In genomic region chr2:96353032-96353561, GRCh38 we compare ENCODE assay signal across 10 cellular contexts. TPM values are rescaled to one million over a fixed set of nuclear protein-coding genes. Genes with fewer than 3 reads are reported as not detected.
DNase-seq lines count a peak whose midpoint lies in the region; ATAC-seq and TF ChIP-seq lines count a peak whose summit lies in the region.
"Had no signal": no experiment of that assay in that cellular context is flagged by ENCODE, and none has a peak within 500 bp of the region (broad histone marks: within the 10 kb centered on the region; RNA-seq: fewer than 3 reads in every experiment).

No MANE protein-coding gene starts in this region.

- TF ChIP-seq CTCF in HFFc6 (IDR thresholded peaks at IDR 0.05) (no peak), spleen (IDR thresholded peaks at IDR 0.05 in 8 of 11, conservative IDR thresholded peaks at IDR 0.05 in 3 of 11) (no peak)

- intact Hi-C loops in cardiac septum (cut with DNase I) (no loop called here), spleen (cut with DNase I; ENCODE audit: low total_unique reads) (no loop called here)

- WGBS in spleen, 5 donors: 62 to 75% (median 70%) methylated on average over 9 of the region's 9 CpGs

- H3K27ac ChIP-seq in spleen: peak overlapping the region in 7 of 8 donors; percentile 16 to 76 (median 58)
- H3K27ac ChIP-seq: cardiac muscle cell had no signal

- H3K27me3 Mint-ChIP-seq in HFFc6 (ENCODE audit: insufficient read depth): no peaks in the 10 kb centered on the region
- H3K27me3 Mint-ChIP-seq in activated T-cell treated with anti-CD3 and anti-CD28 coated beads, Interleukin-2, amount 50 U/mL, for 72 hours (ENCODE audit: low read depth): no peaks in the 10 kb centered on the region

- H3K27me3 ChIP-seq in spleen (replicated peaks in 1 of 7): no peaks in the 10 kb centered on the region
- H3K27me3 ChIP-seq: cardiac muscle cell had no signal

- no peak for DNase-seq in HFFc6
- peak; percentile 62 for DNase-seq in RPMI7951 (ENCODE audit: low read depth)
- DNase-seq in cardiac septum (ENCODE audit: low spot score): peak; percentile 80
- no peak for DNase-seq in spleen
- DNase-seq in ecto neural progenitor cell (ENCODE audit: low spot score): no peak
- DNase-seq in RPMI8226: no peak
- no peak for DNase-seq in activated T-cell treated with anti-CD3 and anti-CD28 coated beads, Interleukin-2, amount 50 U/mL, for 72 hours
- DNase-seq: islet precursor cell had no signal

- no peak for TF ChIP-seq POLR2A in spleen (IDR thresholded peaks at IDR 0.05)

- peaks cover 12% of the 10 kb centered on the region; the same call in 1 of the 2 replicates for H3K36me3 Mint-ChIP-seq in HFFc6 (ENCODE audit: low read depth)
- H3K36me3 Mint-ChIP-seq in activated T-cell treated with anti-CD3 and anti-CD28 coated beads, Interleukin-2, amount 50 U/mL, for 72 hours (ENCODE audit: insufficient read depth in 2 of 2): peaks cover 16 to 55% of the 10 kb centered on the region in 2 donors

- no peak for ATAC-seq in HG03095 (IDR thresholded peaks at IDR 0.05; ENCODE audit: unreplicated experiment)
- ATAC-seq in activated T-cell treated with anti-CD3 and anti-CD28 coated beads, Interleukin-2, amount 50 U/mL, for 72 hours (replicated peaks in 1 of 2): no peak

- peak overlapping the region; percentile 14; the same call in 1 of the 2 replicates for H3K4me3 Mint-ChIP-seq in HFFc6
- H3K4me3 Mint-ChIP-seq in activated T-cell treated with anti-CD3 and anti-CD28 coated beads, Interleukin-2, amount 50 U/mL, for 72 hours: no peak overlapping the region

- peaks cover 20% of the 10 kb centered on the region; the same call in 1 of the 2 replicates for H3K4me1 Mint-ChIP-seq in HFFc6 (ENCODE audit: low read depth)
- H3K4me1 Mint-ChIP-seq in activated T-cell treated with anti-CD3 and anti-CD28 coated beads, Interleukin-2, amount 50 U/mL, for 72 hours (ENCODE audit: low read depth): no peaks in the 10 kb centered on the region

- H3K4me3 ChIP-seq in spleen: no peak overlapping the region
- H3K4me3 ChIP-seq: cardiac muscle cell had no signal

- no peaks in the 10 kb centered on the region for H3K9me3 ChIP-seq in spleen

- H3K9me3 Mint-ChIP-seq in HFFc6: no peaks in the 10 kb centered on the region
- H3K9me3 Mint-ChIP-seq in activated T-cell treated with anti-CD3 and anti-CD28 coated beads, Interleukin-2, amount 50 U/mL, for 72 hours: no peaks in the 10 kb centered on the region

- H3K27ac Mint-ChIP-seq in HFFc6: peak overlapping the region; percentile 60
- H3K27ac Mint-ChIP-seq in activated T-cell treated with anti-CD3 and anti-CD28 coated beads, Interleukin-2, amount 50 U/mL, for 72 hours: no peak overlapping the region

- peaks cover 0 to 96% (median 0%) of the 10 kb centered on the region in 6 donors for H3K36me3 ChIP-seq in spleen
- H3K36me3 ChIP-seq: cardiac muscle cell had no signal

- peaks cover 0 to 21% (median 12%) of the 10 kb centered on the region in 6 donors for H3K4me1 ChIP-seq in spleen

RNA-seq across cellular contexts. Expression of gene NCAPH, which starts 17.5 kb away (rescaled TPM):
- total RNA-seq in HFFc6 (2021; fragmentation: NEBNext Ultra II Directional; extraction: Animal tissue kit (Norgen Biotek cat#: 25700)): 10 to 100 TPM; 10.8 to 25.4 (median 24.0) TPM
- 58.5 and 69.2 TPM in 2 replicates for total RNA-seq in RPMI7951 (2014; rRNA removed; shearing (Covaris generic))
- total RNA-seq in cardiac septum (0.32 TPM), spleen (1 to 10 TPM; 3.0 to 8.9 (median 5.0) TPM)
- polyA plus RNA-seq in spleen: 1 to 10 TPM in 2 of 3 donors, under 1 TPM in 1; 0.83 to 6.0 (median 4.5) TPM
- 10 to 100 TPM; 82.2 to 86.2 TPM for total RNA-seq in activated T-cell treated with anti-CD3 and anti-CD28 coated beads, Interleukin-2, amount 50 U/mL, for 72 hours

RNA-seq across cellular contexts. Expression of gene ITPRIPL1, which starts 28.0 kb away (rescaled TPM):
- total RNA-seq in HFFc6 (2021; fragmentation: NEBNext Ultra II Directional; extraction: Animal tissue kit (Norgen Biotek cat#: 25700)): 1 to 10 TPM in 2 of 6 experiments, under 1 TPM in 4; 0.55 to 1.2 (median 0.94) TPM
- 14.5 and 15.9 TPM in 2 replicates for total RNA-seq in RPMI7951 (2014; rRNA removed; shearing (Covaris generic))
- total RNA-seq in cardiac septum (0.83 TPM), spleen (1 to 10 TPM; 2.9 to 6.6 (median 4.4) TPM)
- polyA plus RNA-seq in spleen: 1 to 10 TPM in 1 of 3 donors, under 1 TPM in 2; 0.80 to 1.4 (median 0.90) TPM
- total RNA-seq in activated T-cell treated with anti-CD3 and anti-CD28 coated beads, Interleukin-2, amount 50 U/mL, for 72 hours: 10 to 100 TPM; 28.0 to 31.4 TPM

RNA-seq across cellular contexts. Expression of gene SNRNP200, which starts 47.8 kb away (rescaled TPM):
- 100 to 1,000 TPM in 2 of 6 experiments, 10 to 100 TPM in 4; 88.0 to 106 (median 93.3) TPM for total RNA-seq in HFFc6 (2021; fragmentation: NEBNext Ultra II Directional; extraction: Animal tissue kit (Norgen Biotek cat#: 25700))
- total RNA-seq in RPMI7951 (2014; rRNA removed; shearing (Covaris generic)): 46.1 and 49.3 TPM in 2 replicates
- total RNA-seq in cardiac septum (62.2 TPM), spleen (100 to 1,000 TPM; 110 to 139 (median 130) TPM)
- polyA plus RNA-seq in spleen: 10 to 100 TPM; 60.5 to 74.4 (median 73.6) TPM
- 100 to 1,000 TPM; 188 to 228 TPM for total RNA-seq in activated T-cell treated with anti-CD3 and anti-CD28 coated beads, Interleukin-2, amount 50 U/mL, for 72 hours

Comparison
In these comparisons a context has a peak if more than half of its experiments do, and no peak if none do; other contexts are left out.
1. DNase-seq: peak in RPMI7951 (single experiment) and cardiac septum (single experiment); none in HFFc6 (single experiment), spleen (single experiment), ecto neural progenitor cell (single experiment), RPMI8226 (single experiment) and activated T-cell treated with anti-CD3 and anti-CD28 coated beads, Interleukin-2, amount 50 U/mL, for 72 hours (0 of 2).